2 cellular contexts compared by ENCODE assay signal in genomic region chr5:71569748-71570509, GRCh38.
TF ChIP-seq lines count a peak whose summit lies in the region.

No MANE protein-coding gene starts in this region.

TF ChIP-seq in HEK293, 187 proteins besides CTCF, POLR2A, EP300 and RAD21:
- TF ChIP-seq ZNF26 (tag by site-specific recombination; IDR thresholded peaks at IDR 0.05) (no peak), EGR2 (tag by site-specific recombination; IDR thresholded peaks at IDR 0.05; ENCODE audit: low read depth) (peak; percentile 50), SP7 (tag by site-specific recombination; IDR thresholded peaks at IDR 0.05) (peak; percentile 56), ZFHX2 (tag by site-specific recombination; conservative IDR thresholded peaks at IDR 0.05) (0 out of 2 replicates have a peak, but pooled peaks have one; percentile 20)

TF ChIP-seq in K562, 482 proteins besides CTCF, POLR2A, EP300 and RAD21:
- TF ChIP-seq PTTG1 (tag; IDR thresholded peaks at IDR 0.05; ENCODE audit: low read depth) (no peak), ZC3H8 (IDR thresholded peaks at IDR 0.05) (no peak), SPI1 (IDR thresholded peaks at IDR 0.05; ENCODE audit: borderline replicate concordance, low read depth, low read length) (no peak), CEBPB (tag; IDR thresholded peaks at IDR 0.05) (peak; percentile 39; the same call in 1 of the 2 replicates)
